Comparison of ENCODE assay signal across 27 cellular contexts in the genomic region with DNA sequence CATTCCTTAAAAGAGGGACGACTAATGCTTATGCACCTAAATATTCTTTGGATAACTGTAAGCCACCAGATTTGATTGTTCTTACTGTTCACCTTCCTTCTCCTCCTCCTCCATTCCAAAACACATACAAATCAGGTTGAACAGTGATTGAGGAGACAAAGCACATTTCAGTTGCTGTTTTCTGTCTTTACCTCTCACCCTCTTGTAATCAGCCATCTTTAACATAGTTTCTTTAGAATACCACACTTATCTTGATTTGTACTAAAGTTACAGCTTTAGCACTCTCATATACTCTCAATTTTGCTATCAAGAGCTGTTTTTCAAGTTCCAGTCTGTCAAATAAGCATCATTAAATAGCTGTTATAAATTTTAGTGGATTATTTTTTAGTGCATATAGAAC.
"Had no signal": no experiment of that assay in that cellular context is flagged by ENCODE, and none has a peak within 500 bp of the region (broad histone marks: within the 10 kb centered on the region; RNA-seq: fewer than 3 reads in every experiment).

No MANE protein-coding gene starts in this region.

- DNase-seq: activated CD4-positive, alpha-beta T cell treated with anti-CD3 and anti-CD28 coated beads for 1 hour; activated CD4-positive, alpha-beta T cell treated with anti-CD3 and anti-CD28 coated beads, Interleukin-2, amount 50 U/mL, for 1 hour; activated CD8-positive, alpha-beta T cell treated with anti-CD3 and anti-CD28 coated beads, Interleukin-2, amount 10 ng/mL, durations not matched to agents 7 days and 5 days; activated effector memory CD4-positive, alpha-beta T cell treated with Interleukin-2 at 50 U/mL for 16 hours; activated naive CD4-positive, alpha-beta T cell; activated T-cell treated with anti-CD3 and anti-CD28 coated beads, Interleukin-2, amount 50 U/mL, for 48 hours; adrenal gland; cerebellar nuclear complex; KG1; MG63; MV-4-11; NCI-H1092 treated with DMSO at 0.1 percent for 48 hours; NCI-H1417 treated with DMSO at 0.1 percent for 48 hours; NCI-H1694; NCI-H2029; NCI-H2107; NCI-H510A treated with DMSO at 0.1 percent for 48 hours; NCI-H69; NK-92 treated with Interleukin-12 subunit alpha and Interleukin-12 subunit beta, amount 100 ng/mL, for 24 hours; RPMI8226; SJCRH30; T-helper 9 cell had no signal

- H3K27ac Mint-ChIP-seq: WTC11 had no signal

- H3K9me3 ChIP-seq: adrenal gland, MG63, SJCRH30 had no signal

- H3K27me3 Mint-ChIP-seq: activated naive CD4-positive, alpha-beta T cell treated with anti-CD3 and anti-CD28 coated beads, Interleukin-2, amount 50 U/mL, for 24 hours had no signal

- H3K27ac ChIP-seq: adrenal gland, SJCRH30 had no signal

- H3K27me3 ChIP-seq: adrenal gland, MG63, SJCRH30 had no signal

- H3K4me3 Mint-ChIP-seq: activated CD8-positive, alpha-beta T cell treated with anti-CD3 and anti-CD28 coated beads, Interleukin-2, amount 10 ng/mL, durations not matched to agents 7 days and 5 days; activated naive CD4-positive, alpha-beta T cell treated with anti-CD3 and anti-CD28 coated beads, Interleukin-2, amount 50 U/mL, for 24 hours; T-helper 1 cell treated with Interleukin-12 subunit alpha and Interleukin-12 subunit beta and Interleukin-4 antibody, amounts not matched to agents 30 μg/mL and 1 μg/mL, for 36 hours; WTC11 had no signal

- ATAC-seq: Panc1, Right ventricle myocardium inferior, WTC11 had no signal

- H3K9me3 Mint-ChIP-seq: activated naive CD4-positive, alpha-beta T cell treated with anti-CD3 and anti-CD28 coated beads, Interleukin-2, amount 50 U/mL, for 24 hours; WTC11 had no signal

- H3K36me3 ChIP-seq: adrenal gland, MG63, SJCRH30 had no signal

- H3K4me3 ChIP-seq: adrenal gland, MG63, SJCRH30 had no signal
